2 cellular contexts compared by ENCODE assay signal in the genomic region with DNA sequence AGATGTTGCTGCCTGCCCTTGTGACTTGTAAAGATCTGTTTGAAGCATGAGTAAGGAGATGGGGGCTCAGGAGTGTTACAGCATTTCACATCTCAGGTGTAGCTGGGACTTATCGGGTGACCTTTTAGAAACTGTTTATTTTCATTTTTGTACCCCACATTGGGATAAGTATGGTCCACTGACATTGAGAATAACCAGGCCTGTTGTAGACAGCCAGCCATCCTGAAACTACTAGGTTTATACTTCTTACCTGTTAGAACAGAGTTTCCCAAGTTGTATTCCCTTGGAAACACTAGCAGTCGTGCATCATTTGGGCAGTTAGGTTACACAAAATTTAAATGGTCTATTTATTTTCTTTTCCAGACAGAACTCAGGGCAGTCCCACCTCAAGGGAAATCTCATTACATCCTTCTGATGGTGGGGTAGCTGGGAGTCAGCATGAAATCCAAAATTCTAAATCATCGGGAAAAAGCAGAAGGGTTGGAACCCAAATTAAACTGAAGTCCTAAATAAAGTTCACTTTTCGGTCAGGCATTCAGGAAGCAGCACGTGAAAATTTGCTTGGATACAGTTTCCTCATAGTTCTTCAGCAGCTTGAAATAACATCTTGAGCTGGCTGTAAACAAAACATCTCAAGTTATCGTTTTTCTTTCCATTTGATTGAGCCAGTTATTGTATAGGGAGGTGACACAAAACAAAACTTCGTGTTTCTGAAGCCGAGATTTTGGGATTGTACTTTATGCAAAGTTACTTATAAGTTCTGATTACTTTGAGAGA.
TF ChIP-seq lines count a peak whose summit lies in the region.

No MANE protein-coding gene starts in this region.

TF ChIP-seq in liver, 16 proteins besides CTCF, POLR2A, EP300 and RAD21:
- TF ChIP-seq, protein P1, sequence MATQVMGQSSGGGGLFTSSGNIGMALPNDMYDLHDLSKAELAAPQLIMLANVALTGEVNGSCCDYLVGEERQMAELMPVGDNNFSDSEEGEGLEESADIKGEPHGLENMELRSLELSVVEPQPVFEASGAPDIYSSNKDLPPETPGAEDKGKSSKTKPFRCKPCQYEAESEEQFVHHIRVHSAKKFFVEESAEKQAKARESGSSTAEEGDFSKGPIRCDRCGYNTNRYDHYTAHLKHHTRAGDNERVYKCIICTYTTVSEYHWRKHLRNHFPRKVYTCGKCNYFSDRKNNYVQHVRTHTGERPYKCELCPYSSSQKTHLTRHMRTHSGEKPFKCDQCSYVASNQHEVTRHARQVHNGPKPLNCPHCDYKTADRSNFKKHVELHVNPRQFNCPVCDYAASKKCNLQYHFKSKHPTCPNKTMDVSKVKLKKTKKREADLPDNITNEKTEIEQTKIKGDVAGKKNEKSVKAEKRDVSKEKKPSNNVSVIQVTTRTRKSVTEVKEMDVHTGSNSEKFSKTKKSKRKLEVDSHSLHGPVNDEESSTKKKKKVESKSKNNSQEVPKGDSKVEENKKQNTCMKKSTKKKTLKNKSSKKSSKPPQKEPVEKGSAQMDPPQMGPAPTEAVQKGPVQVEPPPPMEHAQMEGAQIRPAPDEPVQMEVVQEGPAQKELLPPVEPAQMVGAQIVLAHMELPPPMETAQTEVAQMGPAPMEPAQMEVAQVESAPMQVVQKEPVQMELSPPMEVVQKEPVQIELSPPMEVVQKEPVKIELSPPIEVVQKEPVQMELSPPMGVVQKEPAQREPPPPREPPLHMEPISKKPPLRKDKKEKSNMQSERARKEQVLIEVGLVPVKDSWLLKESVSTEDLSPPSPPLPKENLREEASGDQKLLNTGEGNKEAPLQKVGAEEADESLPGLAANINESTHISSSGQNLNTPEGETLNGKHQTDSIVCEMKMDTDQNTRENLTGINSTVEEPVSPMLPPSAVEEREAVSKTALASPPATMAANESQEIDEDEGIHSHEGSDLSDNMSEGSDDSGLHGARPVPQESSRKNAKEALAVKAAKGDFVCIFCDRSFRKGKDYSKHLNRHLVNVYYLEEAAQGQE (IDR thresholded peaks at IDR 0.05) = no peak
- TF ChIP-seq SP1 (IDR thresholded peaks at IDR 0.05) = peak; percentile 23

TF ChIP-seq in HepG2, 621 proteins besides CTCF, POLR2A, EP300 and RAD21 (continued from another document):
- TF ChIP-seq, protein P2, sequence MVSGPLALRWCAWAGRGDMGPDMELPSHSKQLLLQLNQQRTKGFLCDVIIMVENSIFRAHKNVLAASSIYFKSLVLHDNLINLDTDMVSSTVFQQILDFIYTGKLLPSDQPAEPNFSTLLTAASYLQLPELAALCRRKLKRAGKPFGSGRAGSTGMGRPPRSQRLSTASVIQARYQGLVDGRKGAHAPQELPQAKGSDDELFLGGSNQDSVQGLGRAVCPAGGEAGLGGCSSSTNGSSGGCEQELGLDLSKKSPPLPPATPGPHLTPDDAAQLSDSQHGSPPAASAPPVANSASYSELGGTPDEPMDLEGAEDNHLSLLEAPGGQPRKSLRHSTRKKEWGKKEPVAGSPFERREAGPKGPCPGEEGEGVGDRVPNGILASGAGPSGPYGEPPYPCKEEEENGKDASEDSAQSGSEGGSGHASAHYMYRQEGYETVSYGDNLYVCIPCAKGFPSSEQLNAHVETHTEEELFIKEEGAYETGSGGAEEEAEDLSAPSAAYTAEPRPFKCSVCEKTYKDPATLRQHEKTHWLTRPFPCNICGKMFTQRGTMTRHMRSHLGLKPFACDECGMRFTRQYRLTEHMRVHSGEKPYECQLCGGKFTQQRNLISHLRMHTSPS (CRISPR knock-in tag; IDR thresholded peaks at IDR 0.05; ENCODE audit: low read depth) = no peak
- TF ChIP-seq ARNT (IDR thresholded peaks at IDR 0.05) (no peak), ESRRA (CRISPR knock-in tag; IDR thresholded peaks at IDR 0.05; ENCODE audit: low read depth) (no peak), TOPORS (CRISPR knock-in tag; IDR thresholded peaks at IDR 0.05) (no peak), HMG20A (CRISPR knock-in tag; IDR thresholded peaks at IDR 0.05; ENCODE audit: borderline replicate concordance) (no peak), CENPT (CRISPR knock-in tag; IDR thresholded peaks at IDR 0.05; ENCODE audit: low read depth) (no peak), HIVEP1 (CRISPR knock-in tag; IDR thresholded peaks at IDR 0.05) (no peak), ZC3H13 (CRISPR knock-in tag; IDR thresholded peaks at IDR 0.05) (no peak), SMAD1 (CRISPR knock-in tag; IDR thresholded peaks at IDR 0.05; ENCODE audit: borderline replicate concordance, low read depth) (no peak)
- TF ChIP-seq, protein P3, sequence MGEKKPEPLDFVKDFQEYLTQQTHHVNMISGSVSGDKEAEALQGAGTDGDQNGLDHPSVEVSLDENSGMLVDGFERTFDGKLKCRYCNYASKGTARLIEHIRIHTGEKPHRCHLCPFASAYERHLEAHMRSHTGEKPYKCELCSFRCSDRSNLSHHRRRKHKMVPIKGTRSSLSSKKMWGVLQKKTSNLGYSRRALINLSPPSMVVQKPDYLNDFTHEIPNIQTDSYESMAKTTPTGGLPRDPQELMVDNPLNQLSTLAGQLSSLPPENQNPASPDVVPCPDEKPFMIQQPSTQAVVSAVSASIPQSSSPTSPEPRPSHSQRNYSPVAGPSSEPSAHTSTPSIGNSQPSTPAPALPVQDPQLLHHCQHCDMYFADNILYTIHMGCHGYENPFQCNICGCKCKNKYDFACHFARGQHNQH (CRISPR knock-in tag; IDR thresholded peaks at IDR 0.05) = no peak
